In genomic region chr1:154342132-154342531, GRCh38 we compare ENCODE assay signal across 14 cellular contexts. TPM values are rescaled to one million over a fixed set of nuclear protein-coding genes. Genes with fewer than 3 reads are reported as not detected.
A peak's percentile ranks its signal among the peaks of the same experiment; 100 is the strongest.
DNase-seq lines count a peak whose midpoint lies in the region; ATAC-seq, FAIRE-seq and TF ChIP-seq lines count a peak whose summit lies in the region.
"Had no signal": no experiment of that assay in that cellular context is flagged by ENCODE, and none has a peak within 500 bp of the region (broad histone marks: within the 10 kb centered on the region; RNA-seq: fewer than 3 reads in every experiment).

No MANE protein-coding gene starts in this region.

- TF ChIP-seq CTCF in CD4-positive, alpha-beta T cell (IDR thresholded peaks at IDR 0.05) = no peak
- TF ChIP-seq CTCF in Loucy (conservative IDR thresholded peaks at IDR 0.05; ENCODE audit: low read length) = no peak
- no peak for TF ChIP-seq CTCF in gastrocnemius medialis (IDR thresholded peaks at IDR 0.05 in 4 of 5, conservative IDR thresholded peaks at IDR 0.05 in 1 of 5)

- H3K36me3 ChIP-seq in Loucy (ENCODE audit: insufficient read depth, low read length) (peaks cover 74% of the 10 kb centered on the region; the same call in 1 of the 2 replicates), gastrocnemius medialis (no peaks in the 10 kb centered on the region)

- FAIRE-seq in H54 (lab: Jason Lieb, UNC) = no peak

- intact Hi-C loops in CD4-positive, alpha-beta T cell (cut with DNase I, micrococcal nuclease) = loop anchor here (2.0 to 5.0 kb wide), 4 partner anchors 13 to 143 kb away; partner anchors contain the start of gene ATP8B2 (in 1 of the 2)
- intact Hi-C loops in gastrocnemius medialis (cut with DNase I; ENCODE audit: low total_unique reads) = no loop called here

- no peaks in the 10 kb centered on the region for H3F3A ChIP-seq in Loucy (ENCODE audit: low read depth)

- H3K4me3 Mint-ChIP-seq in CD4-positive, alpha-beta T cell = peak overlapping the region; percentile 83
- peak overlapping the region; percentile 85 for H3K4me3 Mint-ChIP-seq in activated naive CD8-positive, alpha-beta T cell
- peak overlapping the region; percentile 61 for H3K4me3 Mint-ChIP-seq in natural killer cell treated with Interleukin-12 subunit alpha and Interleukin-12 subunit beta and Interleukin-15 and Interleukin-18, amount 100 ng/mL, for 72 hours
- H3K4me3 Mint-ChIP-seq: stimulated activated naive B cell treated with anti-CD40 and anti-IgM and Interleukin-4, amounts not matched to agents 10 μg/mL and 1 μg/mL and 100 μg/mL, for 72 hours had no signal

- no peak overlapping the region for H3K4me3 ChIP-seq in Loucy (ENCODE audit: low read length, poor library complexity, severe bottlenecking)
- H3K4me3 ChIP-seq in gastrocnemius medialis = no peak overlapping the region

- peaks cover 97% of the 10 kb centered on the region for H3K36me3 Mint-ChIP-seq in CD4-positive, alpha-beta T cell (ENCODE audit: low read depth)
- H3K36me3 Mint-ChIP-seq in activated naive CD8-positive, alpha-beta T cell = peaks cover 35% of the 10 kb centered on the region
- H3K36me3 Mint-ChIP-seq in natural killer cell treated with Interleukin-12 subunit alpha and Interleukin-12 subunit beta and Interleukin-15 and Interleukin-18, amount 100 ng/mL, for 72 hours = peaks cover 15% of the 10 kb centered on the region

- no peaks in the 10 kb centered on the region for H4K20me1 ChIP-seq in Loucy (ENCODE audit: insufficient read depth, low read length, poor library complexity, severe bottlenecking)

- no peaks in the 10 kb centered on the region for H3K9me3 Mint-ChIP-seq in CD4-positive, alpha-beta T cell
- no peaks in the 10 kb centered on the region for H3K9me3 Mint-ChIP-seq in activated naive CD8-positive, alpha-beta T cell (ENCODE audit: low read depth)
- H3K9me3 Mint-ChIP-seq in natural killer cell treated with Interleukin-12 subunit alpha and Interleukin-12 subunit beta and Interleukin-15 and Interleukin-18, amount 100 ng/mL, for 72 hours = no peaks in the 10 kb centered on the region
- H3K9me3 Mint-ChIP-seq: stimulated activated naive B cell treated with anti-CD40 and anti-IgM and Interleukin-4, amounts not matched to agents 10 μg/mL and 1 μg/mL and 100 μg/mL, for 72 hours had no signal

- peak overlapping the region; percentile 78 for H3K27ac ChIP-seq in CD4-positive, alpha-beta T cell (ENCODE audit: low read depth, low read length)
- H3K27ac ChIP-seq in gastrocnemius medialis = no peak overlapping the region
- H3K27ac ChIP-seq: C4-2B had no signal

- ATAC-seq in CD4-positive, alpha-beta T cell (ENCODE audit: poor library complexity) = no peak
- no peak for ATAC-seq in natural killer cell treated with Interleukin-12 subunit alpha and Interleukin-12 subunit beta and Interleukin-15 and Interleukin-18, amount 100 ng/mL, for 72 hours
- ATAC-seq in gastrocnemius medialis (no peak), esophagus mucosa (no peak)
- ATAC-seq: stimulated activated naive B cell treated with anti-CD40 and anti-IgM and Interleukin-4, amounts not matched to agents 10 μg/mL and 1 μg/mL and 100 μg/mL, for 72 hours had no signal

- H3K27me3 Mint-ChIP-seq in CD4-positive, alpha-beta T cell = no peaks in the 10 kb centered on the region
- no peaks in the 10 kb centered on the region for H3K27me3 Mint-ChIP-seq in activated naive CD8-positive, alpha-beta T cell
- H3K27me3 Mint-ChIP-seq in natural killer cell treated with Interleukin-12 subunit alpha and Interleukin-12 subunit beta and Interleukin-15 and Interleukin-18, amount 100 ng/mL, for 72 hours = no peaks in the 10 kb centered on the region
- H3K27me3 Mint-ChIP-seq: stimulated activated naive B cell treated with anti-CD40 and anti-IgM and Interleukin-4, amounts not matched to agents 10 μg/mL and 1 μg/mL and 100 μg/mL, for 72 hours had no signal

- CTCF ChIA-PET in CD4-positive, alpha-beta T cell (lab: Charles Lee) = interaction anchor here (0.6 to 4.2 kb wide), 3 partner anchors 17 to 95 kb away, joined by 3 to 23 read pairs (median 4); partner anchors contain the start of gene ATP8B2

- POLR2A ChIA-PET in CD4-positive, alpha-beta T cell (lab: Charles Lee) = interaction anchor here (0.9 to 5.3 kb wide), 6 partner anchors 8 to 160 kb away, joined by 3 to 45 read pairs (median 11); partner anchors contain the start of gene ATP8B2

- no peaks in the 10 kb centered on the region for H3K9me2 ChIP-seq in Loucy (replicated peaks; ENCODE audit: low read depth, low read length)
- H3K9me2 ChIP-seq: SK-N-SH had no signal

- peak overlapping the region; percentile 39 for H3K4me2 ChIP-seq in Loucy (ENCODE audit: low read depth, low read length, poor library complexity, severe bottlenecking)
- H3K4me2 ChIP-seq: SK-N-SH had no signal

- no peak for DNase-seq in CD4-positive, alpha-beta T cell
- no peak for DNase-seq in natural killer cell treated with Interleukin-12 subunit alpha and Interleukin-12 subunit beta and Interleukin-15 and Interleukin-18, amount 100 ng/mL, for 72 hours (ENCODE audit: low spot score)
- no peak for DNase-seq in H54 (ENCODE audit: insufficient read length, low spot score)
- DNase-seq in gastrocnemius medialis = no peak
- DNase-seq in DMS 273 (lab: John Stamatoyannopoulos, UW; ENCODE audit: unreplicated experiment) = no peak
- DNase-seq: cerebellar nuclear complex; NCI-H1092 treated with DMSO at 0.1 percent for 48 hours; SK-N-SH; stimulated activated naive B cell treated with anti-CD40 and anti-IgM and Interleukin-4, amounts not matched to agents 10 μg/mL and 1 μg/mL and 100 μg/mL, for 72 hours had no signal

- no peak for TF ChIP-seq POLR2A in H54 (IDR thresholded peaks at IDR 0.05; ENCODE audit: low read depth, low read length)
- TF ChIP-seq POLR2A in gastrocnemius medialis (IDR thresholded peaks at IDR 0.05) = no peak

- no peak overlapping the region for H2AFZ ChIP-seq in Loucy (ENCODE audit: low read length)

- H3K79me2 ChIP-seq in Loucy (ENCODE audit: insufficient read depth, low read length) = no peaks in the 10 kb centered on the region

- H3K4me1 ChIP-seq in Loucy (ENCODE audit: insufficient read depth, low read length, poor library complexity, severe bottlenecking) = peaks cover 28% of the 10 kb centered on the region
- H3K4me1 ChIP-seq in gastrocnemius medialis = no peaks in the 10 kb centered on the region

- in situ Hi-C loops in gastrocnemius medialis (cut with MboI; ENCODE audit: low sequenced_read_pairs in 4 of 4) = no loop called here

- no peaks in the 10 kb centered on the region for H3K27me3 ChIP-seq in CD4-positive, alpha-beta T cell (ENCODE audit: control insufficient read depth, insufficient read depth, low read length)
- H3K27me3 ChIP-seq in Loucy (ENCODE audit: insufficient read depth, low read length, poor library complexity, severe bottlenecking) (no peaks in the 10 kb centered on the region), gastrocnemius medialis (no peaks in the 10 kb centered on the region)
- H3K27me3 ChIP-seq: heart right ventricle had no signal

- H3K9me3 ChIP-seq in CD4-positive, alpha-beta T cell (ENCODE audit: control insufficient read depth, low read length) = no peaks in the 10 kb centered on the region
- H3K9me3 ChIP-seq in Loucy (ENCODE audit: insufficient read depth, low read depth, low read length) (no peaks in the 10 kb centered on the region), gastrocnemius medialis (no peaks in the 10 kb centered on the region)
- H3K9me3 ChIP-seq: heart right ventricle, SK-N-SH had no signal

- peak overlapping the region; percentile 94 for H3K27ac Mint-ChIP-seq in CD4-positive, alpha-beta T cell
- H3K27ac Mint-ChIP-seq in activated naive CD8-positive, alpha-beta T cell = peak overlapping the region; percentile 97
- H3K27ac Mint-ChIP-seq in natural killer cell treated with Interleukin-12 subunit alpha and Interleukin-12 subunit beta and Interleukin-15 and Interleukin-18, amount 100 ng/mL, for 72 hours = peak overlapping the region; percentile 70 to 94
- H3K27ac Mint-ChIP-seq: stimulated activated naive B cell treated with anti-CD40 and anti-IgM and Interleukin-4, amounts not matched to agents 10 μg/mL and 1 μg/mL and 100 μg/mL, for 72 hours had no signal

- H3K9ac ChIP-seq in Loucy (ENCODE audit: low read depth, low read length, poor library complexity, severe bottlenecking) = no peak overlapping the region
- H3K9ac ChIP-seq: SK-N-SH had no signal

- H3K4me1 Mint-ChIP-seq in CD4-positive, alpha-beta T cell (ENCODE audit: low read depth) = peaks cover 89% of the 10 kb centered on the region
- peaks cover 96% of the 10 kb centered on the region for H3K4me1 Mint-ChIP-seq in activated naive CD8-positive, alpha-beta T cell (ENCODE audit: low read depth)
- peaks cover 63 to 69% of the 10 kb centered on the region in 2 donors for H3K4me1 Mint-ChIP-seq in natural killer cell treated with Interleukin-12 subunit alpha and Interleukin-12 subunit beta and Interleukin-15 and Interleukin-18, amount 100 ng/mL, for 72 hours (ENCODE audit: low read depth in 2 of 2)

RNA-seq across cellular contexts. Expression of gene ATP8B2, which starts 16.8 kb away (rescaled TPM):
- total RNA-seq in CD4-positive, alpha-beta T cell = 10 to 100 TPM; 72.7 to 80.7 TPM
- 10 to 100 TPM; 29.2 to 60.6 TPM for total RNA-seq in natural killer cell treated with Interleukin-12 subunit alpha and Interleukin-12 subunit beta and Interleukin-15 and Interleukin-18, amount 100 ng/mL, for 72 hours
- total RNA-seq in gastrocnemius medialis (10 to 100 TPM in 1 of 4 donors, 1 to 10 TPM in 3; 5.8 to 22.5 (median 7.2) TPM), esophagus mucosa (3.7 TPM)

RNA-seq across cellular contexts. Expression of gene AQP10, which starts 21.2 kb away (rescaled TPM):
- not detected for total RNA-seq in CD4-positive, alpha-beta T cell
- total RNA-seq in natural killer cell treated with Interleukin-12 subunit alpha and Interleukin-12 subunit beta and Interleukin-15 and Interleukin-18, amount 100 ng/mL, for 72 hours = not detected
- not detected for total RNA-seq in gastrocnemius medialis
- total RNA-seq in esophagus mucosa = not detected
